Comparison of ENCODE assay signal across 1 cellular context in the genomic region with DNA sequence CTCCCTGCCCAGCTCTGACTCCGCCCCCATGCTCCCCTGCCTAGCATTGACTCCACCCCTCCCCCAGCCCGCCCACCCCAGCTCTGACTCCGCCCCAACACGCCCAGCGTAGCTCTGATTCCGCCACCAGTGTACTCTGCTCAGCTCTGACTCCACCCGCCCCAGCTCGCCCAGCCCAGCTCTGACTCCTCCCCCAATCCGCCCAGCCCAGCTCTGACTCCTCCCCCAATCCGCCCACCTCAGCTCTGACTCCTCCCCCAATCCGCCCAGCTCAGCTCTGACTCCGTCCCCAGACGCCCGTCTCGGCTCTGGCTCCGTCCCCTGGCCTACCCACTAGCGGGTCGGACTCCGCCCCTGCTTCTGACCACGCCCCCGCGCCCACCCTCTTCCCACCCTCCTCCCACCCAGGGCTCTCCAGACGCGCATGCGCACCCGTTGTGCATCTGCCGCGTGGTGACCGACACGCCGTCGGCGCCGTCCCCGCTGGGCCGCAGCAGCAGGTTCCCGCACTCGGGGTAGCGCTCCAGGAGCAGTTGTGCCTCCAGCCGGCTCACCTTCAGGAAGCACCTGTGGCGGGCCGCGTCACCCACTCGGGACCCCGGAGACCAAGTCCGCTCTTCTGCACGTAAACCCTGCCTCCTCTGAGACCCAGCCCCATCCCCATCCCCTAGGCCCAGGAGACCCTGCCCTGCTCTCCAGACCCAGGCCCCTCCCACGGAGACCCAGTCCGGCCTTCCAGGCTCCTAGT.
TF ChIP-seq lines count a peak whose summit lies in the region.

No MANE protein-coding gene starts in this region.

TF ChIP-seq in K562, 482 proteins besides CTCF, POLR2A, EP300 and RAD21 (continued from another document):
- TF ChIP-seq, protein P1, sequence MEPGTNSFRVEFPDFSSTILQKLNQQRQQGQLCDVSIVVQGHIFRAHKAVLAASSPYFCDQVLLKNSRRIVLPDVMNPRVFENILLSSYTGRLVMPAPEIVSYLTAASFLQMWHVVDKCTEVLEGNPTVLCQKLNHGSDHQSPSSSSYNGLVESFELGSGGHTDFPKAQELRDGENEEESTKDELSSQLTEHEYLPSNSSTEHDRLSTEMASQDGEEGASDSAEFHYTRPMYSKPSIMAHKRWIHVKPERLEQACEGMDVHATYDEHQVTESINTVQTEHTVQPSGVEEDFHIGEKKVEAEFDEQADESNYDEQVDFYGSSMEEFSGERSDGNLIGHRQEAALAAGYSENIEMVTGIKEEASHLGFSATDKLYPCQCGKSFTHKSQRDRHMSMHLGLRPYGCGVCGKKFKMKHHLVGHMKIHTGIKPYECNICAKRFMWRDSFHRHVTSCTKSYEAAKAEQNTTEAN (CRISPR knock-in tag; IDR thresholded peaks at IDR 0.05), result no peak
- peak; percentile 100 for TF ChIP-seq SP1 (CRISPR knock-in tag; IDR thresholded peaks at IDR 0.05)
- no peak for TF ChIP-seq ARHGAP35 (IDR thresholded peaks at IDR 0.05; ENCODE audit: partially characterized antibody)
- TF ChIP-seq CREB1 (IDR thresholded peaks at IDR 0.05), result peak; percentile 45
- no peak; the same call in 1 of the 2 replicates for TF ChIP-seq CREB1 (CRISPR knock-in tag; IDR thresholded peaks at IDR 0.05)
- no peak for TF ChIP-seq SRF (CRISPR knock-in tag; IDR thresholded peaks at IDR 0.05)
- TF ChIP-seq ZBTB11 (CRISPR knock-in tag; IDR thresholded peaks at IDR 0.05), result no peak
- no peak for TF ChIP-seq U2AF2 (optimal IDR thresholded peaks at IDR 0.05; ENCODE audit: low read depth, low read length)
- TF ChIP-seq NCOA4 (IDR thresholded peaks at IDR 0.05; ENCODE audit: partially characterized antibody), result no peak
- TF ChIP-seq CBFB (CRISPR knock-in tag; IDR thresholded peaks at IDR 0.05), result no peak
- peak; percentile 97 for TF ChIP-seq ZC3H8 (IDR thresholded peaks at IDR 0.05)
- TF ChIP-seq CEBPZ (IDR thresholded peaks at IDR 0.05; ENCODE audit: borderline replicate concordance, low read depth, low read length), result no peak
- no peak for TF ChIP-seq XRCC5 (IDR thresholded peaks at IDR 0.05; ENCODE audit: low read depth, low read length)
- TF ChIP-seq, protein P2, sequence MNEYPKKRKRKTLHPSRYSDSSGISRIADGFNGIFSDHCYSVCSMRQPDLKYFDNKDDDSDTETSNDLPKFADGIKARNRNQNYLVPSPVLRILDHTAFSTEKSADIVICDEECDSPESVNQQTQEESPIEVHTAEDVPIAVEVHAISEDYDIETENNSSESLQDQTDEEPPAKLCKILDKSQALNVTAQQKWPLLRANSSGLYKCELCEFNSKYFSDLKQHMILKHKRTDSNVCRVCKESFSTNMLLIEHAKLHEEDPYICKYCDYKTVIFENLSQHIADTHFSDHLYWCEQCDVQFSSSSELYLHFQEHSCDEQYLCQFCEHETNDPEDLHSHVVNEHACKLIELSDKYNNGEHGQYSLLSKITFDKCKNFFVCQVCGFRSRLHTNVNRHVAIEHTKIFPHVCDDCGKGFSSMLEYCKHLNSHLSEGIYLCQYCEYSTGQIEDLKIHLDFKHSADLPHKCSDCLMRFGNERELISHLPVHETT (CRISPR knock-in tag; conservative IDR thresholded peaks at IDR 0.05 in 1 of 2, IDR thresholded peaks at IDR 0.05 in 1 of 2), result peak in 1 of 2 experiments; percentile 49; a peak in 1 of 4 replicates
- TF ChIP-seq PYGO2 (tag; IDR thresholded peaks at IDR 0.05), result no peak
- TF ChIP-seq ZNF764 (CRISPR knock-in tag; IDR thresholded peaks at IDR 0.05; ENCODE audit: low read depth), result no peak
- TF ChIP-seq JUND (IDR thresholded peaks at IDR 0.05; ENCODE audit: borderline replicate concordance, low read depth, low read length), result peak; percentile 17; the same call in 1 of the 2 replicates
- TF ChIP-seq JUND (tag; IDR thresholded peaks at IDR 0.05; ENCODE audit: borderline replicate concordance, low read depth, low read length), result no peak
- TF ChIP-seq, protein P3, sequence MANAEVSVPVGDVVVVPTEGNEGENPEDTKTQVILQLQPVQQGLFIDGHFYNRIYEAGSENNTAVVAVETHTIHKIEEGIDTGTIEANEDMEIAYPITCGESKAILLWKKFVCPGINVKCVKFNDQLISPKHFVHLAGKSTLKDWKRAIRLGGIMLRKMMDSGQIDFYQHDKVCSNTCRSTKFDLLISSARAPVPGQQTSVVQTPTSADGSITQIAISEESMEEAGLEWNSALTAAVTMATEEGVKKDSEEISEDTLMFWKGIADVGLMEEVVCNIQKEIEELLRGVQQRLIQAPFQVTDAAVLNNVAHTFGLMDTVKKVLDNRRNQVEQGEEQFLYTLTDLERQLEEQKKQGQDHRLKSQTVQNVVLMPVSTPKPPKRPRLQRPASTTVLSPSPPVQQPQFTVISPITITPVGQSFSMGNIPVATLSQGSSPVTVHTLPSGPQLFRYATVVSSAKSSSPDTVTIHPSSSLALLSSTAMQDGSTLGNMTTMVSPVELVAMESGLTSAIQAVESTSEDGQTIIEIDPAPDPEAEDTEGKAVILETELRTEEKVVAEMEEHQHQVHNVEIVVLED (CRISPR knock-in tag; IDR thresholded peaks at IDR 0.05), result peak; percentile 38; the same call in 1 of the 2 replicates
- no peak for TF ChIP-seq ESRRB (CRISPR knock-in tag; IDR thresholded peaks at IDR 0.05; ENCODE audit: borderline replicate concordance)
- TF ChIP-seq NR3C1 (CRISPR knock-in tag; IDR thresholded peaks at IDR 0.05), result no peak
- 0 out of 2 replicates have a peak, but pooled peaks have one; percentile 20 for TF ChIP-seq E2F3 (CRISPR knock-in tag; IDR thresholded peaks at IDR 0.05)
- TF ChIP-seq, protein P4, sequence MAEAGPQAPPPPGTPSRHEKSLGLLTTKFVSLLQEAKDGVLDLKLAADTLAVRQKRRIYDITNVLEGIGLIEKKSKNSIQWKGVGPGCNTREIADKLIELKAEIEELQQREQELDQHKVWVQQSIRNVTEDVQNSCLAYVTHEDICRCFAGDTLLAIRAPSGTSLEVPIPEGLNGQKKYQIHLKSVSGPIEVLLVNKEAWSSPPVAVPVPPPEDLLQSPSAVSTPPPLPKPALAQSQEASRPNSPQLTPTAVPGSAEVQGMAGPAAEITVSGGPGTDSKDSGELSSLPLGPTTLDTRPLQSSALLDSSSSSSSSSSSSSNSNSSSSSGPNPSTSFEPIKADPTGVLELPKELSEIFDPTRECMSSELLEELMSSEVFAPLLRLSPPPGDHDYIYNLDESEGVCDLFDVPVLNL (CRISPR knock-in tag; IDR thresholded peaks at IDR 0.05; ENCODE audit: low read depth), result no peak
- TF ChIP-seq HMG20A (CRISPR knock-in tag; conservative IDR thresholded peaks at IDR 0.05), result no peak
- peak; percentile 42; the same call in 1 of the 2 replicates for TF ChIP-seq JUN (IDR thresholded peaks at IDR 0.05; ENCODE audit: borderline replicate concordance, low read depth, low read length)
- no peak for TF ChIP-seq JUN (CRISPR knock-in tag; IDR thresholded peaks at IDR 0.05; ENCODE audit: borderline replicate concordance)
- TF ChIP-seq CBX1 (IDR thresholded peaks at IDR 0.05; ENCODE audit: low read depth), result no peak
- TF ChIP-seq MTA1 (IDR thresholded peaks at IDR 0.05; ENCODE audit: borderline replicate concordance), result no peak
- peak; percentile 95 for TF ChIP-seq EP400 (IDR thresholded peaks at IDR 0.05)
- peak; percentile 53 for TF ChIP-seq RBBP5 (IDR thresholded peaks at IDR 0.05; ENCODE audit: borderline replicate concordance, insufficient read depth, low read length, poor library complexity, severe bottlenecking)
- peak; percentile 95 to 96 for TF ChIP-seq NRF1 (conservative IDR thresholded peaks at IDR 0.05 in 1 of 2, IDR thresholded peaks at IDR 0.05 in 1 of 2)
